Comparison of ENCODE assay signal across 25 cellular contexts in genomic region chr11:34379539-34379938, GRCh38.
"Had no signal": no experiment of that assay in that cellular context is flagged by ENCODE, and none has a peak within 500 bp of the region (broad histone marks: within the 10 kb centered on the region; RNA-seq: fewer than 3 reads in every experiment).

No MANE protein-coding gene starts in this region.

- DNase-seq: activated CD4-positive, alpha-beta T cell treated with anti-CD3 and anti-CD28 coated beads, Interleukin-2, amount 10 ng/mL, durations not matched to agents 7 days and 5 days; activated CD4-positive, CD25-positive, alpha-beta regulatory T cell treated with anti-CD3 and anti-CD28 coated beads, Interleukin-2, amount 50 U/mL, for 72 hours; activated CD8-positive, alpha-beta T cell treated with anti-CD3 and anti-CD28 coated beads for 36 hours; activated gamma-delta T cell; activated naive CD4-positive, alpha-beta T cell treated with anti-CD3 and anti-CD28 coated beads, Interleukin-2, amount 50 U/mL, for 16 hours; activated naive CD8-positive, alpha-beta T cell treated with anti-CD3 and anti-CD28 coated beads, Interleukin-2, amount 50 U/mL, for 24 hours; central memory CD4-positive, alpha-beta T cell; dermis blood vessel endothelial cell; effector memory CD4-positive, alpha-beta T cell; head of caudate nucleus; hypothalamus; left ventricle myocardium superior; pancreas; psoas muscle; stimulated activated CD8-positive, alpha-beta memory T cell treated with anti-CD3 and anti-CD28 coated beads, Interleukin-4, amount 100 ng/mL, for 48 hours; stimulated activated naive CD4-positive, alpha-beta T cell; testis; trophoblast cell; uterus; WERI-Rb-1 had no signal

- H3K27me3 ChIP-seq: gastroesophageal sphincter, neutrophil, pancreas, right atrium auricular region, testis, uterus had no signal

- H3K9me3 ChIP-seq: pancreas, testis had no signal

- ATAC-seq: activated CD8-positive, alpha-beta T cell treated with anti-CD3 and anti-CD28 coated beads for 36 hours; activated naive CD8-positive, alpha-beta T cell treated with anti-CD3 and anti-CD28 coated beads, Interleukin-2, amount 50 U/mL, for 24 hours; esophagus mucosa; gastroesophageal sphincter; left ventricle myocardium superior; pancreas; psoas muscle had no signal

- H3K36me3 ChIP-seq: gastroesophageal sphincter, neutrophil, pancreas, right atrium auricular region, uterus, WERI-Rb-1 had no signal

- H3K27ac ChIP-seq: gastroesophageal sphincter, neutrophil, pancreas, psoas muscle, right atrium auricular region, skin epidermis, testis, uterus, WERI-Rb-1 had no signal

- H3K4me3 ChIP-seq: gastroesophageal sphincter, pancreas, psoas muscle, right atrium auricular region, skin epidermis, testis, uterus had no signal

- H3K4me1 ChIP-seq: gastroesophageal sphincter, pancreas, psoas muscle, right atrium auricular region, testis, uterus had no signal

- FAIRE-seq: pancreas had no signal
